In the genomic region with DNA sequence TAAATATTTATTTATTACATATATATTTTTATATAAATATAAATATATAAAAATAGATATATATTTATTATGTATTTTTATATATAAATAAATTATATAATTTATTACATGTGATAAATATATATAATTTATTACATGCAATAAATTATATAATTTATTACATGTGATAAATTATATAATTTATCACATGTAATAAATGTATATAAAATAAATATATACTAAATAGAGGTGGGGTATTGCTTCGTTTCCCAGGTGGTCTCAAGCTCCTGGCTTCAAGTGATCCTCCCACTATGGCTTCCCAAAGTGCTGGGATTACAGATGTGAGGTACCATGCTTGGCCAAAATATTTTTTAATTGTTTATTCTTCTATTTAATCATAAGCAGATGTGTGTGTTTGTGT, we compare ENCODE assay signal across 21 cellular contexts. TPM values are rescaled to one million over a fixed set of nuclear protein-coding genes. Genes with fewer than 3 reads are reported as not detected.
"Had no signal": no experiment of that assay in that cellular context is flagged by ENCODE, and none has a peak within 500 bp of the region (broad histone marks: within the 10 kb centered on the region; RNA-seq: fewer than 3 reads in every experiment).

No MANE protein-coding gene starts in this region.

- FAIRE-seq: HepG2 had no signal

- ATAC-seq: HepG2 had no signal

- DNase-seq: IMR-90, MM.1S, NCI-H1092 treated with DMSO at 0.1 percent for 48 hours, NCI-H1436, NCI-H187, NCI-H2029, NCI-H226, NCI-H446, NCI-H510A, NCI-H524 treated with DMSO at 0.1 percent for 48 hours, NCI-H69, NCI-H774, SHP77, SK-N-SH, SW 1271 had no signal

- H3K9me3 ChIP-seq: SK-N-SH had no signal

- H3K4me2 ChIP-seq: KMS-11, SK-N-SH had no signal

- H3K27ac ChIP-seq: KMS-11, RWPE1 had no signal

- H3K9ac ChIP-seq: KMS-11, SK-N-SH had no signal

RNA-seq across cellular contexts. Expression of a gene that starts 3.6 kb away (rescaled TPM):
- total RNA-seq: HepG2, HT1080, IMR-90, M059J, SK-MEL-5 had no signal
- polyA plus RNA-seq: HepG2, IMR-90, SK-N-SH had no signal
